Comparison of ENCODE assay signal across 9 cellular contexts in genomic region chr10:22611425-22612111, GRCh38.
A peak's percentile ranks its signal among the peaks of the same experiment; 100 is the strongest.
DNase-seq lines count a peak whose midpoint lies in the region; ATAC-seq lines count a peak whose summit lies in the region.
"Had no signal": no experiment of that assay in that cellular context is flagged by ENCODE, and none has a peak within 500 bp of the region (broad histone marks: within the 10 kb centered on the region; RNA-seq: fewer than 3 reads in every experiment).

No MANE protein-coding gene starts in this region.

- DNase-seq in activated T-helper 1 cell treated with Interleukin-2 at 50 U/mL for 16 hours (ENCODE audit: low read depth) (peak; percentile 44), foreskin melanocyte (no peak), NK-92 (lab: John Stamatoyannopoulos, UW; ENCODE audit: unreplicated experiment) (no peak), mesenteric fat pad (ENCODE audit: low spot score) (no peak), NCI-H187 treated with DMSO at 0.1 percent for 48 hours (lab: John Stamatoyannopoulos, UW) (no peak)
- peak; percentile 54 for DNase-seq in stimulated activated CD8-positive, alpha-beta memory T cell treated with anti-CD3 and anti-CD28 coated beads, Interleukin-12 subunit alpha, Interleukin-12 subunit beta, amount 100 ng/mL, for 1 hour (ENCODE audit: low read depth)
- DNase-seq: NCI-H2107 had no signal

- peak; percentile 40 for ATAC-seq in GM19035 (IDR thresholded peaks at IDR 0.05; ENCODE audit: unreplicated experiment)
- ATAC-seq in HG03196 (IDR thresholded peaks at IDR 0.05; ENCODE audit: unreplicated experiment), result peak; percentile 38

Comparison
In these comparisons a context has a peak if more than half of its experiments do, and no peak if none do; other contexts are left out.
1. DNase-seq: peak in activated T-helper 1 cell treated with Interleukin-2 at 50 U/mL for 16 hours (single experiment) and stimulated activated CD8-positive, alpha-beta memory T cell treated with anti-CD3 and anti-CD28 coated beads, Interleukin-12 subunit alpha, Interleukin-12 subunit beta, amount 100 ng/mL, for 1 hour (single experiment); none in foreskin melanocyte (single experiment), NK-92 (single experiment), mesenteric fat pad (single experiment) and NCI-H187 treated with DMSO at 0.1 percent for 48 hours (single experiment).